13 cellular contexts compared by ENCODE assay signal in the genomic region with DNA sequence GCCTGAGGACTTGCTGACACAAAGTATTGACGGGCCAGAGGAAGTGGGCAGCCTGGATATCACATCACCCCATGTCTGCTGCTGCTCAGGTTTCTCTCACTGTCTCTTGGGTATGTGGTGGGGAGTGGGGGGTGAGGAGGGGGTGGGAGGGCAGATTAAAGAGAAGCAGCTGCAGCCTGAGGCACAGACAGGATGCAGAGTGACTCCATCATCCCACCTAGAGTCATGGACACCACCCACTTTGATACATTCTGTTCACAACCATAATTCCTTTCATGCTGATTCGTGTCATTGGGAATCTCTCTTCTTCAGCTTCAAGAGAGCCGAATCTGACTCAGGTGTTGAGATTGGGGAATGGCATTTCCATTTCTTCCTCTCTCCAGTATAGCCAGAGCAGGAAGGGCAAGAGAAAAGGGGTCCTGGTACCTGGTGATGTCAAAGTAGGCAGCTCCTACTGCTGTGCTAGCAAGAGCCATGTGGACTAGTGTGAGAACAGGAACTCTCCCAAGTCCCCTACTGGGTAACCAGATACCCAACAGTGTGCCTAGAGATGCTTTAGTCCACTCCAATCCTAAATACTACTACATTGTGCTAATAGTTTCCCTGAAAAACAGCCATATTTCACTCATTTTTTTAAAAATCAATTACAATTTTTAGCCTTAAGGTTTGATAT. TPM values are rescaled to one million over a fixed set of nuclear protein-coding genes. Genes with fewer than 3 reads are reported as not detected.
DNase-seq lines count a peak whose midpoint lies in the region; ATAC-seq and TF ChIP-seq lines count a peak whose summit lies in the region.
"Had no signal": no experiment of that assay in that cellular context is flagged by ENCODE, and none has a peak within 500 bp of the region (broad histone marks: within the 10 kb centered on the region; RNA-seq: fewer than 3 reads in every experiment).

No MANE protein-coding gene starts in this region.

- no peak for DNase-seq in activated naive CD4-positive, alpha-beta T cell treated with Interleukin-2 at 50 U/mL for 16 hours
- DNase-seq in left kidney (ENCODE audit: low read depth, low spot score) (peak; percentile 58), uterus (no peak), heart left ventricle (no peak), inferior parietal cortex (ENCODE audit: extremely low spot score) (no peak), NCI-H2171 treated with DMSO at 0.1 percent for 48 hours (lab: John Stamatoyannopoulos, UW) (no peak)
- DNase-seq: KG1, NCI-H446 treated with DMSO at 0.1 percent for 48 hours had no signal

- WGBS in heart left ventricle, 4 donors = 77 to 88% (median 83%) methylated on average over 3 of the region's 3 CpGs

- TF ChIP-seq POLR2A in uterus (IDR thresholded peaks at IDR 0.05) (no peak), heart left ventricle (IDR thresholded peaks at IDR 0.05) (no peak)

- H3K36me3 ChIP-seq in uterus (no peaks in the 10 kb centered on the region), heart left ventricle (peaks cover 0 to 9% (median 0%) of the 10 kb centered on the region in 9 donors)
- H3K36me3 ChIP-seq: neutrophil had no signal

- H3K4me1 ChIP-seq in uterus = peaks cover 5 to 6% of the 10 kb centered on the region in 2 donors
- peaks cover 0 to 26% (median 8%) of the 10 kb centered on the region in 12 donors for H3K4me1 ChIP-seq in heart left ventricle

- peak overlapping the region; percentile 9 to 51 for H3K27ac ChIP-seq in uterus
- H3K27ac ChIP-seq in heart left ventricle = no peak overlapping the region
- H3K27ac ChIP-seq: neutrophil had no signal

- H3K4me1 Mint-ChIP-seq in activated naive CD4-positive, alpha-beta T cell treated with anti-CD3 and anti-CD28 coated beads, Interleukin-2, amount 50 U/mL, for 24 hours = peaks cover 80% of the 10 kb centered on the region
- peaks cover 56% of the 10 kb centered on the region for H3K4me1 Mint-ChIP-seq in activated T-helper 17 cell treated with anti-CD3 and anti-CD28 coated beads, Interleukin-2, amount 50 U/mL, for 72 hours

- intact Hi-C loops in uterus (cut with DNase I; ENCODE audit: low total_unique reads) (no loop called here), heart left ventricle (cut with DNase I) (no loop called here)

- H3K27ac Mint-ChIP-seq in activated naive CD4-positive, alpha-beta T cell treated with anti-CD3 and anti-CD28 coated beads, Interleukin-2, amount 50 U/mL, for 24 hours = peak overlapping the region; percentile 94
- H3K27ac Mint-ChIP-seq in activated T-helper 17 cell treated with anti-CD3 and anti-CD28 coated beads, Interleukin-2, amount 50 U/mL, for 72 hours = peak overlapping the region; percentile 94
- H3K27ac Mint-ChIP-seq: GM23338 had no signal

- H3K4me3 ChIP-seq in uterus (no peak overlapping the region), heart left ventricle (no peak overlapping the region)
- H3K4me3 ChIP-seq: GM23338 had no signal

- ATAC-seq in activated T-helper 17 cell treated with anti-CD3 and anti-CD28 coated beads, Interleukin-2, amount 50 U/mL, for 72 hours (replicated peaks) = no peak
- ATAC-seq in heart left ventricle = no peak
- ATAC-seq: GM23338, Right ventricle myocardium inferior had no signal

- TF ChIP-seq CTCF in uterus (IDR thresholded peaks at IDR 0.05) (no peak), heart left ventricle (IDR thresholded peaks at IDR 0.05) (no peak)

- H3K9me3 Mint-ChIP-seq in activated naive CD4-positive, alpha-beta T cell treated with anti-CD3 and anti-CD28 coated beads, Interleukin-2, amount 50 U/mL, for 24 hours = no peaks in the 10 kb centered on the region
- H3K9me3 Mint-ChIP-seq in activated T-helper 17 cell treated with anti-CD3 and anti-CD28 coated beads, Interleukin-2, amount 50 U/mL, for 72 hours = no peaks in the 10 kb centered on the region
- H3K9me3 Mint-ChIP-seq: GM23338 had no signal

- no peaks in the 10 kb centered on the region for H3K27me3 ChIP-seq in uterus
- H3K27me3 ChIP-seq in heart left ventricle = no peaks in the 10 kb centered on the region
- H3K27me3 ChIP-seq: neutrophil had no signal

- peaks cover 12% of the 10 kb centered on the region for H3K36me3 Mint-ChIP-seq in activated naive CD4-positive, alpha-beta T cell treated with anti-CD3 and anti-CD28 coated beads, Interleukin-2, amount 50 U/mL, for 24 hours
- H3K36me3 Mint-ChIP-seq in activated T-helper 17 cell treated with anti-CD3 and anti-CD28 coated beads, Interleukin-2, amount 50 U/mL, for 72 hours (ENCODE audit: low read depth) = peaks cover 6% of the 10 kb centered on the region

- peak overlapping the region; percentile 66 for H3K4me3 Mint-ChIP-seq in activated naive CD4-positive, alpha-beta T cell treated with anti-CD3 and anti-CD28 coated beads, Interleukin-2, amount 50 U/mL, for 24 hours
- peak overlapping the region; percentile 65 for H3K4me3 Mint-ChIP-seq in activated T-helper 17 cell treated with anti-CD3 and anti-CD28 coated beads, Interleukin-2, amount 50 U/mL, for 72 hours
- H3K4me3 Mint-ChIP-seq: GM23338 had no signal

- H3K27me3 Mint-ChIP-seq in activated naive CD4-positive, alpha-beta T cell treated with anti-CD3 and anti-CD28 coated beads, Interleukin-2, amount 50 U/mL, for 24 hours = no peaks in the 10 kb centered on the region
- H3K27me3 Mint-ChIP-seq in activated T-helper 17 cell treated with anti-CD3 and anti-CD28 coated beads, Interleukin-2, amount 50 U/mL, for 72 hours = no peaks in the 10 kb centered on the region

- H3K9me3 ChIP-seq in uterus = no peaks in the 10 kb centered on the region
- H3K9me3 ChIP-seq in heart left ventricle = peaks cover 0 to 3% (median 0%) of the 10 kb centered on the region in 12 donors
- H3K9me3 ChIP-seq: neutrophil had no signal

RNA-seq across cellular contexts. Expression of a gene that starts 22.4 kb away (rescaled TPM):
- total RNA-seq in activated T-helper 17 cell treated with anti-CD3 and anti-CD28 coated beads, Interleukin-2, amount 50 U/mL, for 72 hours = 10 to 100 TPM in 1 of 2 donors, 1 to 10 TPM in 1; 8.0 to 11.8 TPM
- 10 to 100 TPM; 34.0 to 91.5 (median 58.8) TPM for total RNA-seq in uterus
- 10 to 100 TPM; 28.2 to 50.4 (median 37.0) TPM for total RNA-seq in heart left ventricle
- 10 to 100 TPM in 1 of 2 donors, 1 to 10 TPM in 1; 7.4 to 19.8 TPM for polyA plus RNA-seq in heart left ventricle

Comparison
In these comparisons a context has a peak if more than half of its experiments do, and no peak if none do; other contexts are left out.
1. H3K27ac ChIP-seq: peak in uterus (2 of 2); none in heart left ventricle (0 of 12).